Comparison of ENCODE assay signal across 10 cellular contexts in the genomic region with DNA sequence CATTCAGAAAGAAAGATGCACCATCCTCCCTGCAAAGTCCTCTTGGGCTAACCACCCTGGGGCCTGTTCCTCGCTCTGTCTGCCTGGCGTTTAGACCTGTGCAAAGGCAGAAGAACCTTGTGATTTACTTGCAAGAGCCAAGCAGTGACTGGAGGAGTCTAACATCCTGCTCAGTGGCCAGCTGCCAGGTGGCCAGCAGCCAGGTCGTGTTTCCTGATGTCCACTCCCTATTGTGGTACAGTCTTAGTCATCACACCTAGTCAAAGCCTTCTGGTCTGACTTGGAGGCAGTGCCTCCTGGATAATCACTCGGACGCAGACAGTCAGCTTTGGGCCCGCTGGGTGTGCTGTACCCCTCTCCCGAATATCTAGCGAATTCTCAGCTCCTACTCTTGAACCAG.
A peak's percentile ranks its signal among the peaks of the same experiment; 100 is the strongest.
DNase-seq lines count a peak whose midpoint lies in the region; ATAC-seq and TF ChIP-seq lines count a peak whose summit lies in the region.
"Had no signal": no experiment of that assay in that cellular context is flagged by ENCODE, and none has a peak within 500 bp of the region (broad histone marks: within the 10 kb centered on the region; RNA-seq: fewer than 3 reads in every experiment).

No MANE protein-coding gene starts in this region.

- H3K27me3 Mint-ChIP-seq in stimulated activated memory B cell treated with anti-CD40 and anti-IgM and Interleukin-4, amounts not matched to agents 10 μg/mL and 1 μg/mL and 100 μg/mL, for 72 hours = peaks cover 9% of the 10 kb centered on the region
- H3K27me3 Mint-ChIP-seq in progenitor cell of endocrine pancreas = peaks cover 17% of the 10 kb centered on the region

- H3K4me1 Mint-ChIP-seq in stimulated activated memory B cell treated with anti-CD40 and anti-IgM and Interleukin-4, amounts not matched to agents 10 μg/mL and 1 μg/mL and 100 μg/mL, for 72 hours = peaks cover 19% of the 10 kb centered on the region
- no peaks in the 10 kb centered on the region for H3K4me1 Mint-ChIP-seq in progenitor cell of endocrine pancreas (ENCODE audit: low read depth)

- no peaks in the 10 kb centered on the region for H3K36me3 Mint-ChIP-seq in stimulated activated memory B cell treated with anti-CD40 and anti-IgM and Interleukin-4, amounts not matched to agents 10 μg/mL and 1 μg/mL and 100 μg/mL, for 72 hours
- no peaks in the 10 kb centered on the region for H3K36me3 Mint-ChIP-seq in progenitor cell of endocrine pancreas (ENCODE audit: insufficient read depth)

- TF ChIP-seq CTCF in GM13977 (IDR thresholded peaks at IDR 0.05; ENCODE audit: extremely low read depth, insufficient read depth, missing control alignments) = no peak
- no peak for TF ChIP-seq CTCF in progenitor cell of endocrine pancreas (IDR thresholded peaks at IDR 0.05; ENCODE audit: unreplicated experiment)

- no peak for ATAC-seq in stimulated activated memory B cell treated with anti-CD40 and anti-IgM and Interleukin-4, amounts not matched to agents 10 μg/mL and 1 μg/mL and 100 μg/mL, for 72 hours
- no peak for ATAC-seq in GM21360 (IDR thresholded peaks at IDR 0.05; ENCODE audit: unreplicated experiment)
- ATAC-seq: activated T-helper 17 cell treated with anti-CD3 and anti-CD28 coated beads, Interleukin-2, amount 50 U/mL, for 72 hours had no signal

- peak overlapping the region; percentile 32 for H3K27ac Mint-ChIP-seq in stimulated activated memory B cell treated with anti-CD40 and anti-IgM and Interleukin-4, amounts not matched to agents 10 μg/mL and 1 μg/mL and 100 μg/mL, for 72 hours
- no peak overlapping the region for H3K27ac Mint-ChIP-seq in progenitor cell of endocrine pancreas
- H3K27ac Mint-ChIP-seq: activated T-helper 17 cell treated with anti-CD3 and anti-CD28 coated beads, Interleukin-2, amount 50 U/mL, for 72 hours had no signal

- DNase-seq in HK-2 (ENCODE audit: unreplicated experiment) = peak; percentile 90
- DNase-seq in SW480 (ENCODE audit: low spot score) = peak; percentile 55
- DNase-seq in glomerular visceral epithelial cell (ENCODE audit: extremely low spot score) = peak; percentile 98
- DNase-seq in NOMO-1 (lab: John Stamatoyannopoulos, UW; ENCODE audit: unreplicated experiment in 2 of 2) = no peak
- no peak for DNase-seq in GM13977 (ENCODE audit: low spot score)
- no peak for DNase-seq in progenitor cell of endocrine pancreas (ENCODE audit: low spot score, unreplicated experiment)
- DNase-seq: stimulated activated CD4-positive, alpha-beta T cell treated with anti-CD3 and anti-CD28 coated beads, Interleukin-1b, Interleukin-23, amount 100 ng/mL, for 48 hours had no signal

- no peak overlapping the region for H3K4me3 Mint-ChIP-seq in stimulated activated memory B cell treated with anti-CD40 and anti-IgM and Interleukin-4, amounts not matched to agents 10 μg/mL and 1 μg/mL and 100 μg/mL, for 72 hours
- no peak overlapping the region for H3K4me3 Mint-ChIP-seq in progenitor cell of endocrine pancreas (ENCODE audit: low read depth)
- H3K4me3 Mint-ChIP-seq: activated T-helper 17 cell treated with anti-CD3 and anti-CD28 coated beads, Interleukin-2, amount 50 U/mL, for 72 hours had no signal

- in situ Hi-C loops in GM13977 (cut with MboI; ENCODE audit: low pct_unique_long_range_greater_than_20kb, low sequenced_read_pairs, unreplicated experiment) = loop anchor here (25.0 kb wide), 2 partner anchors 646 to 1046 kb away; partner anchors contain the start of gene RAB4A

- H3K9me3 Mint-ChIP-seq in stimulated activated memory B cell treated with anti-CD40 and anti-IgM and Interleukin-4, amounts not matched to agents 10 μg/mL and 1 μg/mL and 100 μg/mL, for 72 hours = no peaks in the 10 kb centered on the region
- H3K9me3 Mint-ChIP-seq in progenitor cell of endocrine pancreas (ENCODE audit: low read depth) = no peaks in the 10 kb centered on the region
- H3K9me3 Mint-ChIP-seq: activated T-helper 17 cell treated with anti-CD3 and anti-CD28 coated beads, Interleukin-2, amount 50 U/mL, for 72 hours had no signal

Comparison
In these comparisons a context has a peak if more than half of its experiments do, and no peak if none do; other contexts are left out.
1. DNase-seq: peak in HK-2 (single experiment), SW480 (single experiment) and glomerular visceral epithelial cell (single experiment); none in NOMO-1 (0 of 2), GM13977 (single experiment) and progenitor cell of endocrine pancreas (single experiment).